ENCODE assay signal across 22 cellular contexts in genomic region chr1:16925635-16926490, GRCh38. TPM values are rescaled to one million over a fixed set of nuclear protein-coding genes. Genes with fewer than 3 reads are reported as not detected.
DNase-seq lines count a peak whose midpoint lies in the region; ATAC-seq and TF ChIP-seq lines count a peak whose summit lies in the region.
"Had no signal": no experiment of that assay in that cellular context is flagged by ENCODE, and none has a peak within 500 bp of the region (broad histone marks: within the 10 kb centered on the region; RNA-seq: fewer than 3 reads in every experiment).

No MANE protein-coding gene starts in this region.

- H4K91ac ChIP-seq in H9 (ENCODE audit: insufficient read length, low read depth, low read length) = no peak overlapping the region

- H3K9me3 ChIP-seq in H9 (ENCODE audit: control insufficient read depth, low read depth, low read length) (no peaks in the 10 kb centered on the region), esophagus squamous epithelium (no peaks in the 10 kb centered on the region), psoas muscle (no peaks in the 10 kb centered on the region)
- H3K9me3 ChIP-seq: heart left ventricle had no signal

- H3K36me3 ChIP-seq in esophagus squamous epithelium (peaks cover 0 to 20% (median 0%) of the 10 kb centered on the region in 3 donors), psoas muscle (ENCODE audit: insufficient read depth in 1 of 2, low read depth in 1 of 2) (peaks cover 0 to 7% of the 10 kb centered on the region in 2 donors)

- intact Hi-C loops in esophagus squamous epithelium (cut with DNase I) = no loop called here
- intact Hi-C loops in psoas muscle (cut with DNase I) = no loop called here

- no peaks in the 10 kb centered on the region for H4K20me1 ChIP-seq in H9 (ENCODE audit: control insufficient read depth, insufficient read depth, insufficient read length)

- whole genome bisulfite sequencing in H9 (ENCODE audit: extremely low coverage, insufficient read length, low lambda C conversion rate) = no CpG with 5 or more reads among the region's 13 CpGs
- WGBS in esophagus squamous epithelium, 2 donors = 51 to 55% methylated on average over 10 to 12 of the region's 13 CpGs
- 80 to 82% (median 81%) methylated on average over 12 to 13 of the region's 13 CpGs for WGBS in psoas muscle, 3 donors

- H3K36me3 Mint-ChIP-seq in H9 (ENCODE audit: insufficient read depth in 1 of 3, low read depth in 3 of 3) = peaks cover 5 to 14% (median 6%) of the 10 kb centered on the region in 3 experiments; a peak in 6 of 7 replicates
- peaks cover 3% of the 10 kb centered on the region for H3K36me3 Mint-ChIP-seq in activated T-helper 17 cell treated with anti-CD3 and anti-CD28 coated beads, Interleukin-2, amount 50 U/mL, for 72 hours (ENCODE audit: low read depth)

- H2BK15ac ChIP-seq in H9 (ENCODE audit: low read depth, low read length) = no peak overlapping the region

- H3K9ac ChIP-seq in H9 (ENCODE audit: extremely low read depth, insufficient read length, low read length) = no peak overlapping the region

- no peak overlapping the region for H3K27ac ChIP-seq in H9 (ENCODE audit: insufficient read length, low read depth, low read length)
- H3K27ac ChIP-seq in esophagus squamous epithelium = peak overlapping the region; percentile 77 to 87 (median 83)
- H3K27ac ChIP-seq in psoas muscle = no peak overlapping the region
- H3K27ac ChIP-seq: heart left ventricle had no signal

- H3K79me2 ChIP-seq in H9 (ENCODE audit: insufficient read depth, low read length) = peaks cover 6% of the 10 kb centered on the region; the same call in 1 of the 2 replicates

- peaks cover 5% of the 10 kb centered on the region for H3K23me2 ChIP-seq in H9 (ENCODE audit: insufficient read length, low read depth, low read length, poor library complexity, severe bottlenecking)

- no peak overlapping the region for H3T11ph ChIP-seq in H9 (ENCODE audit: low read length)

- no peak overlapping the region for H3K4ac ChIP-seq in H9 (ENCODE audit: low read depth, low read length)

- H2BK20ac ChIP-seq in H9 (ENCODE audit: low read depth, low read length, poor library complexity, severe bottlenecking) = no peak overlapping the region

- H3K4me1 ChIP-seq in H9 (ENCODE audit: insufficient read depth, low read length) = no peaks in the 10 kb centered on the region
- peaks cover 34 to 85% (median 49%) of the 10 kb centered on the region in 3 donors for H3K4me1 ChIP-seq in esophagus squamous epithelium
- peaks cover 7% of the 10 kb centered on the region for H3K4me1 ChIP-seq in psoas muscle

- no peak overlapping the region for H3K4me2 ChIP-seq in H9 (ENCODE audit: insufficient read depth, insufficient read length, low read length)

- no peak overlapping the region for H2AK5ac ChIP-seq in H9 (ENCODE audit: insufficient read length, low read length)

- no peak overlapping the region for H2AFZ ChIP-seq in H9 (ENCODE audit: low read length)

- no peak overlapping the region for H2BK120ac ChIP-seq in H9 (ENCODE audit: low read depth, low read length, poor library complexity, severe bottlenecking)

- H3K14ac ChIP-seq in H9 (ENCODE audit: insufficient read depth, low read length) = no peak overlapping the region

- no peak overlapping the region for H3K18ac ChIP-seq in H9 (ENCODE audit: insufficient read length, low read depth, low read length)

- H3K79me1 ChIP-seq in H9 (ENCODE audit: insufficient read depth, low read depth, low read length, poor library complexity, severe bottlenecking) = no peaks in the 10 kb centered on the region

- H4K8ac ChIP-seq in H9 (replicated peaks; ENCODE audit: insufficient read length, low read depth, low read length) = no peak overlapping the region

- no peak overlapping the region for H3K23ac ChIP-seq in H9 (ENCODE audit: insufficient read length, low read depth, low read length)

- ATAC-seq in activated T-helper 17 cell treated with anti-CD3 and anti-CD28 coated beads, Interleukin-2, amount 50 U/mL, for 72 hours (replicated peaks) = no peak
- no peak for ATAC-seq in psoas muscle
- ATAC-seq: GM12878, heart left ventricle, left cardiac atrium had no signal

- H3K27me3 Mint-ChIP-seq in H9 (ENCODE audit: low read depth) = no peaks in the 10 kb centered on the region
- no peaks in the 10 kb centered on the region for H3K27me3 Mint-ChIP-seq in activated T-helper 17 cell treated with anti-CD3 and anti-CD28 coated beads, Interleukin-2, amount 50 U/mL, for 72 hours
- H3K27me3 Mint-ChIP-seq: activated CD4-positive, alpha-beta T cell treated with anti-CD3 and anti-CD28 coated beads, Interleukin-2, amount 10 ng/mL, durations not matched to agents 24 days and 14 days; activated naive CD8-positive, alpha-beta T cell treated with anti-CD3 and anti-CD28 coated beads for 36 hours; progenitor cell of endocrine pancreas had no signal

- H2BK12ac ChIP-seq in H9 (ENCODE audit: insufficient read length, low read depth, low read length) = no peak overlapping the region

- peak overlapping the region in 1 of 2 experiments; percentile 57; a peak in 1 of 5 replicates for H3K4me3 Mint-ChIP-seq in H9
- no peak overlapping the region for H3K4me3 Mint-ChIP-seq in activated T-helper 17 cell treated with anti-CD3 and anti-CD28 coated beads, Interleukin-2, amount 50 U/mL, for 72 hours
- H3K4me3 Mint-ChIP-seq: activated CD4-positive, alpha-beta T cell treated with anti-CD3 and anti-CD28 coated beads, Interleukin-2, amount 10 ng/mL, durations not matched to agents 24 days and 14 days; activated naive CD8-positive, alpha-beta T cell treated with anti-CD3 and anti-CD28 coated beads for 36 hours; CD14-positive monocyte had no signal

- TF ChIP-seq CTCF in H9 (conservative IDR thresholded peaks at IDR 0.05) (no peak), esophagus squamous epithelium (IDR thresholded peaks at IDR 0.05) (no peak), psoas muscle (IDR thresholded peaks at IDR 0.05) (no peak)

- peaks cover 30 to 53% of the 10 kb centered on the region in 2 experiments for H3K4me1 Mint-ChIP-seq in H9
- H3K4me1 Mint-ChIP-seq in activated T-helper 17 cell treated with anti-CD3 and anti-CD28 coated beads, Interleukin-2, amount 50 U/mL, for 72 hours = peaks cover 26% of the 10 kb centered on the region

- no peak for TF ChIP-seq POLR2A in esophagus squamous epithelium (IDR thresholded peaks at IDR 0.05)

- H3K9me3 Mint-ChIP-seq in H9 = no peaks in the 10 kb centered on the region
- no peaks in the 10 kb centered on the region for H3K9me3 Mint-ChIP-seq in activated T-helper 17 cell treated with anti-CD3 and anti-CD28 coated beads, Interleukin-2, amount 50 U/mL, for 72 hours
- H3K9me3 Mint-ChIP-seq: activated CD4-positive, alpha-beta T cell treated with anti-CD3 and anti-CD28 coated beads, Interleukin-2, amount 10 ng/mL, durations not matched to agents 24 days and 14 days; activated naive CD8-positive, alpha-beta T cell treated with anti-CD3 and anti-CD28 coated beads for 36 hours; CD14-positive monocyte had no signal

- H3K56ac ChIP-seq in H9 (ENCODE audit: insufficient read length, low read depth, low read length) = no peak overlapping the region

- no peak overlapping the region for H4K5ac ChIP-seq in H9 (ENCODE audit: insufficient read length, low read depth, low read length)

- no peak overlapping the region for H2BK5ac ChIP-seq in H9 (ENCODE audit: insufficient read length, low read length)

- H3K27me3 ChIP-seq in H9 (ENCODE audit: insufficient read depth, low read length) (no peaks in the 10 kb centered on the region), esophagus squamous epithelium (no peaks in the 10 kb centered on the region), psoas muscle (ENCODE audit: insufficient read depth in 3 of 3, low read length in 2 of 3) (no peaks in the 10 kb centered on the region)
- H3K27me3 ChIP-seq: heart left ventricle had no signal

- H3K4me3 ChIP-seq in esophagus squamous epithelium (no peak overlapping the region), psoas muscle (no peak overlapping the region)
- H3K4me3 ChIP-seq: GM12878, heart left ventricle had no signal

- H3K27ac Mint-ChIP-seq in H9 = peak overlapping the region; percentile 16 to 89 (median 53); a peak in 3 of 7 replicates
- peak overlapping the region; percentile 49 for H3K27ac Mint-ChIP-seq in activated T-helper 17 cell treated with anti-CD3 and anti-CD28 coated beads, Interleukin-2, amount 50 U/mL, for 72 hours
- H3K27ac Mint-ChIP-seq: activated CD4-positive, alpha-beta T cell treated with anti-CD3 and anti-CD28 coated beads, Interleukin-2, amount 10 ng/mL, durations not matched to agents 24 days and 14 days; activated naive CD8-positive, alpha-beta T cell treated with anti-CD3 and anti-CD28 coated beads for 36 hours had no signal

- DNase-seq in H9 = peak; percentile 22
- no peak for DNase-seq in esophagus squamous epithelium (lab: John Stamatoyannopoulos, UW)
- DNase-seq in psoas muscle = peak; percentile 14 to 46
- DNase-seq in GM19238 (ENCODE audit: insufficient read length, low spot score) = no peak
- DNase-seq in NCI-H510A (lab: John Stamatoyannopoulos, UW) = no peak
- DNase-seq in stimulated activated CD4-positive, alpha-beta T cell treated with anti-CD3 and anti-CD28 coated beads, Interleukin-2, amount 100 ng/mL, for 48 hours = no peak
- DNase-seq in NCI-H526 treated with DMSO at 0.1 percent for 48 hours (lab: John Stamatoyannopoulos, UW) = no peak
- DNase-seq: activated CD4-positive, alpha-beta T cell treated with anti-CD3 and anti-CD28 coated beads, Interleukin-2, amount 10 ng/mL, durations not matched to agents 24 days and 14 days; activated naive CD8-positive, alpha-beta T cell treated with anti-CD3 and anti-CD28 coated beads for 36 hours; activated T-cell treated with anti-CD3 and anti-CD28 coated beads, Interleukin-2, amount 50 U/mL, for 1 hour; EL; erythroblast; left cardiac atrium; NCI-H2029; SIG-M5; stimulated activated CD4-positive, alpha-beta T cell treated with anti-CD3 and anti-CD28 coated beads, Interleukin-12 subunit alpha, Interleukin-12 subunit beta, amount 100 ng/mL, for 4 hours; T1000 had no signal

RNA-seq across cellular contexts. Expression of gene CROCC, which starts 4.1 kb away (rescaled TPM):
- total RNA-seq in H9 (2021) (40.2 and 40.7 TPM in 2 replicates), esophagus squamous epithelium (10 to 100 TPM in 3 of 4 donors, 1 to 10 TPM in 1; 8.5 to 43.1 (median 30.2) TPM), psoas muscle (1 to 10 TPM; 3.1 to 6.4 (median 4.3) TPM)
- 10 to 100 TPM; 21.2 to 24.5 TPM for total RNA-seq in activated T-helper 17 cell treated with anti-CD3 and anti-CD28 coated beads, Interleukin-2, amount 50 U/mL, for 72 hours
- 1 to 10 TPM; 3.6 to 6.5 (median 4.8) TPM for polyA plus RNA-seq in psoas muscle

RNA-seq across cellular contexts. Expression of gene RNU1-2, which starts 30.1 kb away (rescaled TPM):
- 1,874 and 2,051 TPM in 2 replicates for total RNA-seq in H9 (2021)
- total RNA-seq in activated T-helper 17 cell treated with anti-CD3 and anti-CD28 coated beads, Interleukin-2, amount 50 U/mL, for 72 hours = 1,000 to 10,000 TPM; 1,202 to 2,371 TPM
- under 1 TPM; under 0.01 TPM for total RNA-seq in esophagus squamous epithelium
- total RNA-seq in psoas muscle = 1,000 to 10,000 TPM; 1,264 to 5,208 (median 3,151) TPM
- polyA plus RNA-seq in psoas muscle = not detected
- polyA plus RNA-seq: CD14-positive monocyte, heart left ventricle had no signal

RNA-seq across cellular contexts. Expression of gene MFAP2, which starts 54.6 kb away (rescaled TPM):
- total RNA-seq in H9 (2021) (146 and 152 TPM in 2 replicates), esophagus squamous epithelium (10 to 100 TPM in 1 of 4 donors, 1 to 10 TPM in 1, under 1 TPM in 1, not detected in 1; 0.70 to 10.5 (median 4.2) TPM), psoas muscle (1 to 10 TPM in 2 of 4 donors, under 1 TPM in 2; 0.57 to 4.0 (median 1.1) TPM)
- not detected for total RNA-seq in activated T-helper 17 cell treated with anti-CD3 and anti-CD28 coated beads, Interleukin-2, amount 50 U/mL, for 72 hours
- 1 to 10 TPM in 1 of 3 donors, under 1 TPM in 2; 0.40 to 1.5 (median 0.49) TPM for polyA plus RNA-seq in psoas muscle
- total RNA-seq: activated CD4-positive, alpha-beta T cell treated with anti-CD3 and anti-CD28 coated beads, Interleukin-2, amount 10 ng/mL, durations not matched to agents 24 days and 14 days; activated naive CD8-positive, alpha-beta T cell treated with anti-CD3 and anti-CD28 coated beads for 36 hours; GM12878 had no signal
- polyA plus RNA-seq: CD14-positive monocyte had no signal

Comparison
In these comparisons a context has a peak if more than half of its experiments do, and no peak if none do; other contexts are left out.
1. DNase-seq: peak in H9 (single experiment) and psoas muscle (2 of 2); none in esophagus squamous epithelium (single experiment), GM19238 (single experiment), NCI-H510A (single experiment), stimulated activated CD4-positive, alpha-beta T cell treated with anti-CD3 and anti-CD28 coated beads, Interleukin-2, amount 100 ng/mL, for 48 hours (0 of 2) and NCI-H526 treated with DMSO at 0.1 percent for 48 hours (single experiment).
2. H3K27ac ChIP-seq: peak in esophagus squamous epithelium (4 of 4); none in H9 (single experiment) and psoas muscle (single experiment).
3. RNA of gene RNU1-2, which starts 30.1 kb away (total RNA-seq): 1,264 to 5,208 TPM in psoas muscle, 1,202 to 2,371 TPM in activated T-helper 17 cell treated with anti-CD3 and anti-CD28 coated beads, Interleukin-2, amount 50 U/mL, for 72 hours and 1,874 to 2,051 TPM in H9; under 0.01 TPM in esophagus squamous epithelium; every median in the first group is over 1,000 times any median in the second.
4. RNA of gene MFAP2, which starts 54.6 kb away (total RNA-seq): 146 to 152 TPM in H9; 0.70 to 10.5 TPM in esophagus squamous epithelium, 0.57 to 4.0 TPM in psoas muscle and not detected in activated T-helper 17 cell treated with anti-CD3 and anti-CD28 coated beads, Interleukin-2, amount 50 U/mL, for 72 hours; every median in the first group is over 10 times any median in the second.